Comparison of ENCODE assay signal across 11 cellular contexts in the genomic region with DNA sequence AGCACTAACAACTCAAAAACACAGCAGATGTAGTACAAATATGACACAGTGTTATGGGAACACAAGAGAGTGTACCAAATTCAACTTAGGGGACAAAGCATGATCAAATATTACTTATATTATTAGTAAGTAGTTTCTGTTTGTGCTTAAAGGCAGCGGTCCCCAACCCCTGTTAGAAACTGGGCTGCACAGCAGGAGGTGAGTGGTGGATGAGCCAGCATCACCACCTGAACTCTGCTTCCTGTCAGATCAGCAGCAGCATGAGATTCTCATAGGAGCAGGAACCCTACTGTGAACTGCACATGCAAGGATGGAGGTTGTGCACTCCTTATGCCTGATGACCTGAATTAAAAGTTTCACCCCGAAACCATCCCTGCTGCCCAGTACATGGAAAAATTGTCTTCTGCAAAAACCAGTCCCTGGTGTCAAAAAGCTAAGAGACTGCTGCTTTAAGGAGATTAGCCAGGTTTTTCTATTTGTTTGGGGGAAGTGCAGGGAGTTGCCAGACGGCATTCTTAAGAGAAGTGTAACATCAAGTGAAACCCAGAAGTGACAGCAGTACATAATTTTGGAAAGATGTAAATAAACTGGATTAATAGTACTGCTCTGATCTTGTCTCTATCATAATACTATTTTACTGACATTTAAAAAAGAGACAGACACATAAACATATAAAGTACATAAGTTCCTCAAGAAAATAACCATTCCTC. TPM values are rescaled to one million over a fixed set of nuclear protein-coding genes. Genes with fewer than 3 reads are reported as not detected.
DNase-seq lines count a peak whose midpoint lies in the region; ATAC-seq, FAIRE-seq and TF ChIP-seq lines count a peak whose summit lies in the region.
"Had no signal": no experiment of that assay in that cellular context is flagged by ENCODE, and none has a peak within 500 bp of the region (broad histone marks: within the 10 kb centered on the region; RNA-seq: fewer than 3 reads in every experiment).

No MANE protein-coding gene starts in this region.

- intact Hi-C loops in CD8-positive, alpha-beta T cell (cut with DNase I, micrococcal nuclease) = no loop called here
- intact Hi-C loops in activated T-helper 1 cell treated with anti-CD3 and anti-CD28 coated beads, Interleukin-12 subunit alpha, Interleukin-12 subunit beta, Interleukin-2, Interleukin-4 antibody, amounts not matched to agents 30 ng/mL and 10 ng/mL and 1 ng/mL, durations not matched to agents 14 hours and 24 hours and 36 hours (cut with micrococcal nuclease) = loop anchor here (2.0 kb wide), 1 partner anchor 25 kb away; no protein-coding TSS in a partner anchor
- intact Hi-C loops in Caco-2 (cut with micrococcal nuclease; ENCODE audit: unreplicated experiment) = no loop called here

- H3K27me3 ChIP-seq in CD8-positive, alpha-beta T cell (ENCODE audit: insufficient read depth, low read length) = no peaks in the 10 kb centered on the region
- H3K27me3 ChIP-seq in Caco-2 (replicated peaks; ENCODE audit: control insufficient read depth, insufficient read depth, low read length) = no peaks in the 10 kb centered on the region
- H3K27me3 ChIP-seq: brain microvascular endothelial cell had no signal

- no peak overlapping the region for H3K4me3 Mint-ChIP-seq in CD8-positive, alpha-beta T cell
- no peak overlapping the region for H3K4me3 Mint-ChIP-seq in activated T-helper 1 cell treated with anti-CD3 and anti-CD28 coated beads, Interleukin-12 subunit alpha, Interleukin-12 subunit beta, Interleukin-2, Interleukin-4 antibody, amounts not matched to agents 30 ng/mL and 10 ng/mL and 1 ng/mL, durations not matched to agents 14 hours and 24 hours and 36 hours
- no peak overlapping the region for H3K4me3 Mint-ChIP-seq in Caco-2 (ENCODE audit: unreplicated experiment)

- TF ChIP-seq CTCF in CD8-positive, alpha-beta T cell (IDR thresholded peaks at IDR 0.05) = no peak
- no peak for TF ChIP-seq CTCF in Caco-2 (IDR thresholded peaks at IDR 0.05; ENCODE audit: insufficient read depth in 1 of 2, low read depth in 1 of 2, low read length in 1 of 2, severe bottlenecking in 1 of 2, unreplicated experiment in 1 of 2)

- no peak overlapping the region for H3K4me3 ChIP-seq in CD8-positive, alpha-beta T cell (ENCODE audit: low read depth, low read length)
- no peak overlapping the region for H3K4me3 ChIP-seq in Caco-2 (ENCODE audit: low read depth, low read length)

- no TSS peak for BruUV-seq in Caco-2 (replicated peaks; lab: Mats Ljungman, UMichigan)

- peaks cover 76% of the 10 kb centered on the region for H3K36me3 Mint-ChIP-seq in CD8-positive, alpha-beta T cell
- H3K36me3 Mint-ChIP-seq in activated T-helper 1 cell treated with anti-CD3 and anti-CD28 coated beads, Interleukin-12 subunit alpha, Interleukin-12 subunit beta, Interleukin-2, Interleukin-4 antibody, amounts not matched to agents 30 ng/mL and 10 ng/mL and 1 ng/mL, durations not matched to agents 14 hours and 24 hours and 36 hours (ENCODE audit: low read depth) = peaks cover 44% of the 10 kb centered on the region
- H3K36me3 Mint-ChIP-seq in Caco-2 (ENCODE audit: insufficient read depth, unreplicated experiment) = peaks cover 44% of the 10 kb centered on the region

- ATAC-seq in CD8-positive, alpha-beta T cell = peak; percentile 34
- ATAC-seq in GM18868 (IDR thresholded peaks at IDR 0.05; ENCODE audit: unreplicated experiment) (peak; percentile 83), HG03097 (IDR thresholded peaks at IDR 0.05; ENCODE audit: low FRiP score, unreplicated experiment) (peak; percentile 76), HG03520 (IDR thresholded peaks at IDR 0.05; ENCODE audit: unreplicated experiment) (no peak)

- no peaks in the 10 kb centered on the region for H3K9me3 Mint-ChIP-seq in CD8-positive, alpha-beta T cell
- H3K9me3 Mint-ChIP-seq in activated T-helper 1 cell treated with anti-CD3 and anti-CD28 coated beads, Interleukin-12 subunit alpha, Interleukin-12 subunit beta, Interleukin-2, Interleukin-4 antibody, amounts not matched to agents 30 ng/mL and 10 ng/mL and 1 ng/mL, durations not matched to agents 14 hours and 24 hours and 36 hours = no peaks in the 10 kb centered on the region
- no peaks in the 10 kb centered on the region for H3K9me3 Mint-ChIP-seq in Caco-2 (ENCODE audit: unreplicated experiment)

- H3K9me3 ChIP-seq in CD8-positive, alpha-beta T cell (ENCODE audit: low read length) = no peaks in the 10 kb centered on the region
- H3K9me3 ChIP-seq in Caco-2 = no peaks in the 10 kb centered on the region

- no peak for DNase-seq in CD8-positive, alpha-beta T cell
- DNase-seq in activated T-helper 1 cell treated with anti-CD3 and anti-CD28 coated beads, Interleukin-12 subunit alpha, Interleukin-12 subunit beta, Interleukin-2, Interleukin-4 antibody, amounts not matched to agents 30 ng/mL and 10 ng/mL and 1 ng/mL, durations not matched to agents 14 hours and 24 hours and 36 hours (ENCODE audit: low spot score) = peak; percentile 5
- DNase-seq in Caco-2 (no peak), NAMALWA (ENCODE audit: low spot score) (no peak), HTR-8/SVneo (ENCODE audit: insufficient read length, low spot score) (no peak)
- DNase-seq: brain microvascular endothelial cell, NCI-H1105 had no signal

- peaks cover 51% of the 10 kb centered on the region for H3K4me1 Mint-ChIP-seq in CD8-positive, alpha-beta T cell (ENCODE audit: low read depth)
- H3K4me1 Mint-ChIP-seq in activated T-helper 1 cell treated with anti-CD3 and anti-CD28 coated beads, Interleukin-12 subunit alpha, Interleukin-12 subunit beta, Interleukin-2, Interleukin-4 antibody, amounts not matched to agents 30 ng/mL and 10 ng/mL and 1 ng/mL, durations not matched to agents 14 hours and 24 hours and 36 hours (ENCODE audit: low read depth) = peaks cover 47% of the 10 kb centered on the region
- no peaks in the 10 kb centered on the region for H3K4me1 Mint-ChIP-seq in Caco-2 (ENCODE audit: low read depth, unreplicated experiment)

- H3K27me3 Mint-ChIP-seq in CD8-positive, alpha-beta T cell (ENCODE audit: low read depth) = no peaks in the 10 kb centered on the region
- H3K27me3 Mint-ChIP-seq in activated T-helper 1 cell treated with anti-CD3 and anti-CD28 coated beads, Interleukin-12 subunit alpha, Interleukin-12 subunit beta, Interleukin-2, Interleukin-4 antibody, amounts not matched to agents 30 ng/mL and 10 ng/mL and 1 ng/mL, durations not matched to agents 14 hours and 24 hours and 36 hours (ENCODE audit: insufficient read depth) = no peaks in the 10 kb centered on the region
- no peaks in the 10 kb centered on the region for H3K27me3 Mint-ChIP-seq in Caco-2 (ENCODE audit: insufficient read depth, unreplicated experiment)

- FAIRE-seq in HTR-8/SVneo (lab: Jason Lieb, UNC) = no peak

- POLR2A ChIA-PET in CD8-positive, alpha-beta T cell (lab: Charles Lee) = no interaction called here
- POLR2A ChIA-PET in Caco-2 (lab: Charles Lee) = no interaction called here

- H3K4me1 ChIP-seq in CD8-positive, alpha-beta T cell (ENCODE audit: insufficient read depth, low read length) = peaks cover 15% of the 10 kb centered on the region
- no peaks in the 10 kb centered on the region for H3K4me1 ChIP-seq in Caco-2

- peak overlapping the region; percentile 75 for H3K27ac Mint-ChIP-seq in CD8-positive, alpha-beta T cell
- H3K27ac Mint-ChIP-seq in activated T-helper 1 cell treated with anti-CD3 and anti-CD28 coated beads, Interleukin-12 subunit alpha, Interleukin-12 subunit beta, Interleukin-2, Interleukin-4 antibody, amounts not matched to agents 30 ng/mL and 10 ng/mL and 1 ng/mL, durations not matched to agents 14 hours and 24 hours and 36 hours = peak overlapping the region; percentile 26
- H3K27ac Mint-ChIP-seq in Caco-2 (ENCODE audit: unreplicated experiment) = no peak overlapping the region

- CTCF ChIA-PET in CD8-positive, alpha-beta T cell (lab: Charles Lee) = interaction anchor here (0.9 to 2.8 kb wide), 2 partner anchors 11 to 24 kb away, joined by 3 to 7 read pairs; no protein-coding TSS in a partner anchor
- CTCF ChIA-PET in Caco-2 (lab: Charles Lee) = no interaction called here

- H3K36me3 ChIP-seq in CD8-positive, alpha-beta T cell (ENCODE audit: insufficient read depth, low read length) = peaks cover 14% of the 10 kb centered on the region
- H3K36me3 ChIP-seq in Caco-2 (ENCODE audit: control insufficient read depth, insufficient read depth, low read length) = 0 out of 2 replicates have a peak, but pooled peaks cover 2% of the 10 kb centered on the region

- H3K27ac ChIP-seq in CD8-positive, alpha-beta T cell (ENCODE audit: low read depth, low read length) = no peak overlapping the region
- H3K27ac ChIP-seq: brain microvascular endothelial cell, C4-2B had no signal

RNA-seq across cellular contexts. Expression of a gene that starts 26.7 kb away (rescaled TPM):
- 10 to 100 TPM; 12.6 to 14.6 TPM for total RNA-seq in CD8-positive, alpha-beta T cell
- 41.0 and 42.7 TPM in 2 replicates for total RNA-seq in activated T-helper 1 cell treated with anti-CD3 and anti-CD28 coated beads, Interleukin-12 subunit alpha, Interleukin-12 subunit beta, Interleukin-2, Interleukin-4 antibody, amounts not matched to agents 30 ng/mL and 10 ng/mL and 1 ng/mL, durations not matched to agents 14 hours and 24 hours and 36 hours
- 35.1 and 42.7 TPM in 2 replicates for total RNA-seq in Caco-2 (2022)
